In the genomic region with DNA sequence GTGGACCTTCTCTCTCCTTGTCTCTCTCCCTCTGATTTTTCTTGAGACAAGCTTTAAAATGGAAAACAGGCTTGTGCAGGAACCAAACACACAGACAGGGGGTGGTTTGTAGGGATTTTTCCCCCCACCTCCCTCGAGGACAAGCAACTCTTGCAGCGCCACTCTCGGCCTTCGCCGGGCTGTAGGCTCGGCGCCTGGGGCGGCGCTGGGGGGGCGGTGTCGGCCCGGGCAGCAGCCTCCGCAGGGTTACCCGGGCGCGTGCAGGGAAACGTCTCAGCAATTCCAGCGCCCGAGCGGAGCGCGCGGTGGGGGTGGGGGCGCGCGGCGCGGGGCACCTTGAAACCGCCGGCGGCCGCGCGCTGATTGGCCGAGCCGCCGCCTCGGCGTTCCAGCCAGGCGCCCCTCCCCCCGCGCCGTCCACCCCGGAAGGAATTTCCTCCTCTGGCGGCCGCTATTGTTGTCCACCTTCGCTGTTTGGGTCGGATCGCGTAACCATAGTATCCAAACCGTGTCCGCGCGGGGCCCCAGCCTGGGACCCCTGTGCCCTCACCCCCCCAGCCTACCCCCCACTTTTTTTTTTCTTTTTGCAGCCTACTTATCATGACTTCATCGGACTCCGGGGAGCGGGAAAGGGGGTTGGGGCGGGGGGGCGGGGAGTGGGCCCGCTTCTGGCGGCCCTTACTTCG, we compare ENCODE assay signal across 1 cellular context.
A peak's percentile ranks its signal among the peaks of the same experiment; 100 is the strongest.
TF ChIP-seq lines count a peak whose summit lies in the region.

No MANE protein-coding gene starts in this region.

TF ChIP-seq in HCT116, 20 proteins besides CTCF, POLR2A, EP300 and RAD21 (continued from another document):
- TF ChIP-seq, protein P1, sequence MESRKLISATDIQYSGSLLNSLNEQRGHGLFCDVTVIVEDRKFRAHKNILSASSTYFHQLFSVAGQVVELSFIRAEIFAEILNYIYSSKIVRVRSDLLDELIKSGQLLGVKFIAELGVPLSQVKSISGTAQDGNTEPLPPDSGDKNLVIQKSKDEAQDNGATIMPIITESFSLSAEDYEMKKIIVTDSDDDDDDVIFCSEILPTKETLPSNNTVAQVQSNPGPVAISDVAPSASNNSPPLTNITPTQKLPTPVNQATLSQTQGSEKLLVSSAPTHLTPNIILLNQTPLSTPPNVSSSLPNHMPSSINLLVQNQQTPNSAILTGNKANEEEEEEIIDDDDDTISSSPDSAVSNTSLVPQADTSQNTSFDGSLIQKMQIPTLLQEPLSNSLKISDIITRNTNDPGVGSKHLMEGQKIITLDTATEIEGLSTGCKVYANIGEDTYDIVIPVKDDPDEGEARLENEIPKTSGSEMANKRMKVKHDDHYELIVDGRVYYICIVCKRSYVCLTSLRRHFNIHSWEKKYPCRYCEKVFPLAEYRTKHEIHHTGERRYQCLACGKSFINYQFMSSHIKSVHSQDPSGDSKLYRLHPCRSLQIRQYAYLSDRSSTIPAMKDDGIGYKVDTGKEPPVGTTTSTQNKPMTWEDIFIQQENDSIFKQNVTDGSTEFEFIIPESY (IDR thresholded peaks at IDR 0.05; ENCODE audit: extremely low read depth, insufficient replicate concordance, low read length) = peak; percentile 75
- TF ChIP-seq POLR2AphosphoS5 (IDR thresholded peaks at IDR 0.05; ENCODE audit: low read depth, low read length) (peak; percentile 81), CBX3 (IDR thresholded peaks at IDR 0.05; ENCODE audit: low read depth) (0 out of 2 replicates have a peak, but pooled peaks have one; percentile 49), CEBPB (IDR thresholded peaks at IDR 0.05; ENCODE audit: low read depth) (no peak; the same call in 1 of the 2 replicates), EGR1 (IDR thresholded peaks at IDR 0.05; ENCODE audit: low read depth) (no peak; the same call in 1 of the 2 replicates), JUND (IDR thresholded peaks at IDR 0.05) (no peak), SIN3A (IDR thresholded peaks at IDR 0.05; ENCODE audit: low read depth) (no peak), FOSL1 (IDR thresholded peaks at IDR 0.05; ENCODE audit: low read depth) (no peak), ZFX (IDR thresholded peaks at IDR 0.05) (no peak), SP1 (IDR thresholded peaks at IDR 0.05; ENCODE audit: low read depth) (peak; percentile 78), ZNF274 (IDR thresholded peaks at IDR 0.05; ENCODE audit: low read depth, low read length) (no peak)
